8 cellular contexts compared by ENCODE assay signal in the genomic region with DNA sequence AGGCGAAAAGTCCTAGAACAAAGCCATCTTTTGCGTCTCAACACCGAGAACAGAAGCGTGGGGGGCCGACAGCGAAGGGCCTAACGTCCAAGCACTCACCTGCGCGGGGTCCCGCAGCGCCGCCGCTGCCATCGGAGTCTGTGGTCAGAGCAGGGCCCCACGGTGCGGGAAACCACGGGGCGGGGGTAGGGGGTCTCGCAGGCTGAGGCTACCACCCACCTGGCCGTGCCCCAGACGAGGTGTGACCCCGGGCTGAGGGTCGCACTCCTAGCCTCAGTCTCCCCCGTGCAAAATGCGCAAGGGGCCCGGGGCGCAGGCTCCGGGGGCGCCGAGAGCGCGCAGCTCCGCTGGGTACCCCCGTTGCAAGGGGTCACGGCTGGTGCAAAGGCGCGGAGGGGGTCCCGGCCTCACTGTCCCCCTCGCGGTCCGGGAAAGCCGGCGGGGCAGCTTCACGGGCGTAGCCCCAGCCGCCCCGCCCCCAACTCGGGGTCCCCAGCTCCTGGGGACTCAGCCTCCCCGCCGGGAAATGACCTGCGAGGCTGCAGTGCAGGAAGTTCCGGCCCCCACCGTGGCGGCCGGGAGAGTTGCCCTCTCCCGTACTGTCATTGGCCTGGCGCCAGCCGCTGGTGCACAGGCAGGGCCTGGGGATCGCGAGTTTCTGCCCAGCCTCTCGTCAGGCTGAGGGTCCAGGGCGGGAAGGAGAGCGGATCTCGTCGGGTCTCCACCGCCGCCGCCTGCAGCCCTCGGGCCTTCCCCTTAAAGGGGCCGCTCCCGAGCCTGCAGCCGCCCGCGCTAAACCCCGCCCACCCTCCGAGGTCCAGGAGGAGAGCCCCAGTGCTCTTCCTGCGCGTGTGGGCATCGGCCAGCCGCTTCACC. TPM values are rescaled to one million over a fixed set of nuclear protein-coding genes. Genes with fewer than 3 reads are reported as not detected.
DNase-seq lines count a peak whose midpoint lies in the region; TF ChIP-seq lines count a peak whose summit lies in the region.

Gene ZNF792 (minus strand): TSS at position 699 of the 876 bp plus-strand sequence. CDS start 567 bp downstream, at position 132.

- CTCF ChIA-PET in activated naive CD4-positive, alpha-beta T cell treated with anti-CD3 and anti-CD28 coated beads, Interleukin-2, amount 10 ng/mL, durations not matched to agents 7 days and 5 days (lab: Charles Lee), result no interaction called here

- DNase-seq in AML-193 (lab: John Stamatoyannopoulos, UW) (peak; percentile 6 to 53), HT1080 (ENCODE audit: low read depth) (peak; percentile 46), RPMI8226 (peak; percentile 39), glomerular visceral epithelial cell (ENCODE audit: extremely low spot score) (peak; percentile 61), occipital lobe (lab: John Stamatoyannopoulos, UW) (peak; percentile 35), type B pancreatic cell (ENCODE audit: extremely low spot score, unreplicated experiment) (peak; percentile 79)
- DNase-seq in activated naive CD4-positive, alpha-beta T cell treated with anti-CD3 and anti-CD28 coated beads, Interleukin-2, amount 10 ng/mL, durations not matched to agents 7 days and 5 days, result peak; percentile 64

- peaks cover 17% of the 10 kb centered on the region for H3K27me3 Mint-ChIP-seq in activated naive CD4-positive, alpha-beta T cell treated with anti-CD3 and anti-CD28 coated beads, Interleukin-2, amount 10 ng/mL, durations not matched to agents 7 days and 5 days
- H3K27me3 Mint-ChIP-seq in type B pancreatic cell, result peaks cover 5% of the 10 kb centered on the region

- TF ChIP-seq CTCF in type B pancreatic cell (conservative IDR thresholded peaks at IDR 0.05), result no peak

- H3K9me3 Mint-ChIP-seq in activated naive CD4-positive, alpha-beta T cell treated with anti-CD3 and anti-CD28 coated beads, Interleukin-2, amount 10 ng/mL, durations not matched to agents 7 days and 5 days, result peaks cover 75% of the 10 kb centered on the region
- peaks cover 10% of the 10 kb centered on the region for H3K9me3 Mint-ChIP-seq in type B pancreatic cell

- H3K4me1 Mint-ChIP-seq in activated naive CD4-positive, alpha-beta T cell treated with anti-CD3 and anti-CD28 coated beads, Interleukin-2, amount 10 ng/mL, durations not matched to agents 7 days and 5 days, result peaks cover 25% of the 10 kb centered on the region
- H3K4me1 Mint-ChIP-seq in type B pancreatic cell (ENCODE audit: unreplicated experiment), result peaks cover 16% of the 10 kb centered on the region

- H3K4me3 Mint-ChIP-seq in activated naive CD4-positive, alpha-beta T cell treated with anti-CD3 and anti-CD28 coated beads, Interleukin-2, amount 10 ng/mL, durations not matched to agents 7 days and 5 days, result peak within 1 kb of the TSS; percentile 97
- peak within 1 kb of the TSS; percentile 89 for H3K4me3 Mint-ChIP-seq in type B pancreatic cell

- H3K27ac Mint-ChIP-seq in activated naive CD4-positive, alpha-beta T cell treated with anti-CD3 and anti-CD28 coated beads, Interleukin-2, amount 10 ng/mL, durations not matched to agents 7 days and 5 days, result peak within 1 kb of the TSS; percentile 91
- H3K27ac Mint-ChIP-seq in type B pancreatic cell, result peak within 1 kb of the TSS; percentile 45

- H3K36me3 Mint-ChIP-seq in activated naive CD4-positive, alpha-beta T cell treated with anti-CD3 and anti-CD28 coated beads, Interleukin-2, amount 10 ng/mL, durations not matched to agents 7 days and 5 days, result peaks cover 66% of the 10 kb centered on the region
- peaks cover 38% of the 10 kb centered on the region for H3K36me3 Mint-ChIP-seq in type B pancreatic cell

- peak; percentile 65 for TF ChIP-seq POLR2A in GM19099 (IDR thresholded peaks at IDR 0.05; ENCODE audit: extremely low read depth, insufficient read length, low read depth)

RNA-seq across cellular contexts. Expression of gene ZNF792, which starts in this region (rescaled TPM):
- 1.2 and 1.8 TPM in 2 replicates for total RNA-seq in HT1080 (2014; rRNA removed; shearing (Covaris generic))
- polyA plus RNA-seq in HT1080 (2015; cell fraction: cytosol; rRNA removed), result 0.30 and 0.87 TPM in 2 replicates
- polyA plus RNA-seq in HT1080 (2015; cell fraction: nucleus; rRNA removed), result 0.39 and 0.52 TPM in 2 replicates
- total RNA-seq in occipital lobe (19.0 TPM), type B pancreatic cell (ENCODE audit: low replicate concordance) (5.8 and 6.5 TPM in 2 replicates)

Comparison
In these comparisons a context has a peak if more than half of its experiments do, and no peak if none do; other contexts are left out.
1. Peak in every context shown above with its lines: DNase-seq.